26 cellular contexts compared by ENCODE assay signal in the genomic region with DNA sequence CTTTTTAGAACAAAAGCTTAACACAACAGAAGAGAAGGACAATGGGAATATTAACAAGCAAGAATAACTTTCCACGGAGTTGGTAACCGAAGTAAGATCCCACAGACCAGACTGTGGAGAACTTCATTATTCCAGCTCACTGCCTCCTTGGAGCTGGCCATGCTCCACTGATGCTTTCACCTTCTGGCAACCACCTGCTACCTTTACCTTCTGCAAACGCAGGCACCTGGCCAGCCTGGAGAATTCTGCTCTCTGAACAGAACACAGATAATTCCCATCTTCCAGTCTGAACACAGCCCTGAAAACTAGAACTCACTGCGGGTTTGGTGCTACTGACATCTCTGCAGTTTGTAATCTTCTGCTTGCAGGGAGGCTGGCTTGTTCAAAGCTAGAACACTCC.
DNase-seq lines count a peak whose midpoint lies in the region; ATAC-seq and TF ChIP-seq lines count a peak whose summit lies in the region.
"Had no signal": no experiment of that assay in that cellular context is flagged by ENCODE, and none has a peak within 500 bp of the region (broad histone marks: within the 10 kb centered on the region; RNA-seq: fewer than 3 reads in every experiment).

No MANE protein-coding gene starts in this region.

- peak overlapping the region in 2 of 4 donors; percentile 20 to 70 for H3K27ac ChIP-seq in esophagus muscularis mucosa (replicated peaks in 1 of 4)
- H3K27ac ChIP-seq in uterus: peak overlapping the region; percentile 82 to 84
- no peak overlapping the region for H3K27ac ChIP-seq in colonic mucosa
- H3K27ac ChIP-seq: neutrophil, psoas muscle had no signal

- H3K4me1 ChIP-seq in esophagus muscularis mucosa (peaks cover 8 to 52% (median 46%) of the 10 kb centered on the region in 4 donors), uterus (no peaks in the 10 kb centered on the region), colonic mucosa (no peaks in the 10 kb centered on the region)

- no peak for ATAC-seq in GM18870 (IDR thresholded peaks at IDR 0.05; ENCODE audit: unreplicated experiment)
- ATAC-seq: HCT116, K562, left colon had no signal

- DNase-seq in NCI-H2107 treated with DMSO at 0.1 percent for 48 hours (lab: John Stamatoyannopoulos, UW; ENCODE audit: unreplicated experiment): peak; percentile 24
- DNase-seq in NCI-H2107 (lab: John Stamatoyannopoulos, UW): no peak
- peak; percentile 77 for DNase-seq in NCI-H2171 (lab: John Stamatoyannopoulos, UW)
- peak; percentile 39 for DNase-seq in esophagus muscularis mucosa (ENCODE audit: extremely low spot score)
- no peak for DNase-seq in uterus
- no peak for DNase-seq in colonic mucosa
- DNase-seq in HuH-7.5 (ENCODE audit: low spot score): no peak
- DNase-seq: activated CD4-positive, alpha-beta memory T cell treated with anti-CD3 and anti-CD28 coated beads, Interleukin-2, amount 10 ng/mL, durations not matched to agents 7 days and 5 days; activated CD4-positive, CD25-positive, alpha-beta regulatory T cell treated with anti-CD3 and anti-CD28 coated beads, Interleukin-2, amount 50 U/mL, for 72 hours; activated CD8-positive, alpha-beta memory T cell treated with anti-CD3 and anti-CD28 coated beads, Interleukin-2, amount 50 U/mL, for 48 hours; activated naive CD4-positive, alpha-beta T cell treated with anti-CD3 and anti-CD28 coated beads, Interleukin-2, amount 50 U/mL, for 16 hours; BE2C; CD8-positive, alpha-beta memory T cell; DND-41; endodermal cell; left colon; mesendoderm; NCI-H526 treated with DMSO at 0.1 percent for 48 hours; psoas muscle; stimulated activated CD4-positive, alpha-beta T cell treated with anti-CD3 and anti-CD28 coated beads, Interleukin-15, amount 100 ng/mL, for 24 hours; stimulated activated naive CD4-positive, alpha-beta T cell treated with Interleukin-2 at 50 U/mL for 16 hours; T-helper 1 cell had no signal

- no peaks in the 10 kb centered on the region for H3K27me3 ChIP-seq in esophagus muscularis mucosa
- H3K27me3 ChIP-seq in uterus: no peaks in the 10 kb centered on the region
- H3K27me3 ChIP-seq in colonic mucosa: no peaks in the 10 kb centered on the region
- H3K27me3 ChIP-seq: BE2C, neutrophil had no signal

- H3K4me3 ChIP-seq in esophagus muscularis mucosa (no peak overlapping the region), uterus (no peak overlapping the region), colonic mucosa (no peak overlapping the region)
- H3K4me3 ChIP-seq: K562, psoas muscle had no signal

- TF ChIP-seq POLR2A in esophagus muscularis mucosa (IDR thresholded peaks at IDR 0.05; ENCODE audit: low read depth) (no peak), uterus (IDR thresholded peaks at IDR 0.05) (no peak)

- no peak overlapping the region for H3K9ac ChIP-seq in colonic mucosa (ENCODE audit: low read depth in 2 of 2, low read length in 2 of 2)

- intact Hi-C loops in esophagus muscularis mucosa (cut with DNase I): no loop called here
- intact Hi-C loops in uterus (cut with DNase I; ENCODE audit: low total_unique reads): no loop called here
- intact Hi-C loops in colonic mucosa (cut with DNase I): no loop called here

- H3K9me3 ChIP-seq in esophagus muscularis mucosa (no peaks in the 10 kb centered on the region), uterus (no peaks in the 10 kb centered on the region), colonic mucosa (no peaks in the 10 kb centered on the region)
- H3K9me3 ChIP-seq: BE2C, neutrophil, psoas muscle had no signal

- 86% methylated on average over 4 of the region's 4 CpGs for WGBS in esophagus muscularis mucosa

- TF ChIP-seq CTCF in esophagus muscularis mucosa (IDR thresholded peaks at IDR 0.05): no peak
- TF ChIP-seq CTCF in uterus (IDR thresholded peaks at IDR 0.05): no peak
- no peak for TF ChIP-seq CTCF in colonic mucosa (IDR thresholded peaks at IDR 0.05)

- no peak for TF ChIP-seq EP300 in esophagus muscularis mucosa (IDR thresholded peaks at IDR 0.05)

- no peaks in the 10 kb centered on the region for H3K36me3 ChIP-seq in esophagus muscularis mucosa
- H3K36me3 ChIP-seq in uterus: no peaks in the 10 kb centered on the region
- H3K36me3 ChIP-seq in colonic mucosa: no peaks in the 10 kb centered on the region
- H3K36me3 ChIP-seq: BE2C, neutrophil had no signal

Comparison
In these comparisons a context has a peak if more than half of its experiments do, and no peak if none do; other contexts are left out.
1. DNase-seq: peak in NCI-H2107 treated with DMSO at 0.1 percent for 48 hours (single experiment), NCI-H2171 (single experiment) and esophagus muscularis mucosa (single experiment); none in NCI-H2107 (single experiment), uterus (0 of 2), colonic mucosa (single experiment) and HuH-7.5 (single experiment).